19 cellular contexts compared by ENCODE assay signal in genomic region chr12:54021006-54021405, GRCh38. TPM values are rescaled to one million over a fixed set of nuclear protein-coding genes. Genes with fewer than 3 reads are reported as not detected.
DNase-seq lines count a peak whose midpoint lies in the region; ATAC-seq and TF ChIP-seq lines count a peak whose summit lies in the region.
"Had no signal": no experiment of that assay in that cellular context is flagged by ENCODE, and none has a peak within 500 bp of the region (broad histone marks: within the 10 kb centered on the region; RNA-seq: fewer than 3 reads in every experiment).

No MANE protein-coding gene starts in this region.

- H3K9ac ChIP-seq in HUES6 (ENCODE audit: low read length): peak overlapping the region; percentile 88

- intact Hi-C loops in testis (cut with DNase I; ENCODE audit: low total_unique reads): no loop called here

- H3K9me3 ChIP-seq in HUES6 (ENCODE audit: control insufficient read depth, insufficient read depth, low read depth, low read length) (no peaks in the 10 kb centered on the region), testis (no peaks in the 10 kb centered on the region)
- H3K9me3 ChIP-seq: stomach had no signal

- peaks cover 100% of the 10 kb centered on the region for H3K27me3 ChIP-seq in HUES6 (ENCODE audit: control insufficient read depth, insufficient read depth, low read length)
- H3K27me3 ChIP-seq in testis: no peaks in the 10 kb centered on the region

- peaks cover 0 to 3% (median 0%) of the 10 kb centered on the region in 5 experiments for H3K9me3 Mint-ChIP-seq in brain
- H3K9me3 Mint-ChIP-seq: activated CD4-positive, alpha-beta T cell treated with anti-CD3 and anti-CD28 coated beads, Interleukin-2, amount 10 ng/mL, durations not matched to agents 24 days and 14 days had no signal

- peak overlapping the region; percentile 45; the same call in 1 of the 2 replicates for H3K4me3 ChIP-seq in HUES6 (ENCODE audit: low read depth, low read length)
- H3K4me3 ChIP-seq in testis: peak overlapping the region in 1 of 2 donors; percentile 72
- H3K4me3 ChIP-seq: lung, stomach had no signal

- H3K4me1 Mint-ChIP-seq in brain: peaks cover 47% of the 10 kb centered on the region

- peak overlapping the region in 3 of 5 experiments; percentile 76 to 89 (median 78) for H3K4me3 Mint-ChIP-seq in brain
- H3K4me3 Mint-ChIP-seq: activated CD4-positive, alpha-beta T cell treated with anti-CD3 and anti-CD28 coated beads, Interleukin-2, amount 10 ng/mL, durations not matched to agents 24 days and 14 days had no signal

- DNase-seq in myocyte (ENCODE audit: low read depth) (peak; percentile 64), testis (no peak), NCI-H2227 (lab: John Stamatoyannopoulos, UW; ENCODE audit: unreplicated experiment) (no peak)
- DNase-seq: activated CD4-positive, alpha-beta T cell treated with anti-CD3 and anti-CD28 coated beads, Interleukin-2, amount 10 ng/mL, durations not matched to agents 24 days and 14 days; activated naive CD4-positive, alpha-beta T cell treated with Interleukin-2 at 50 U/mL for 16 hours; AML-193; GOT3; KBM-7; NCI-H1092; NCI-H748 treated with DMSO at 0.1 percent for 48 hours; retina; stomach had no signal

- H3K4me1 ChIP-seq in HUES6 (ENCODE audit: control insufficient read depth, insufficient read depth, low read length) (peaks cover 27% of the 10 kb centered on the region), testis (peaks cover 27% of the 10 kb centered on the region)

- no peak overlapping the region; the same call in 1 of the 2 replicates for H3K27ac ChIP-seq in HUES6 (ENCODE audit: low read depth, low read length)
- H3K27ac ChIP-seq in testis: peak overlapping the region; percentile 62 to 82
- H3K27ac ChIP-seq: stomach had no signal

- H3K36me3 Mint-ChIP-seq in brain: no peaks in the 10 kb centered on the region

- TF ChIP-seq POLR2A in testis (IDR thresholded peaks at IDR 0.05): no peak

- H3K27me3 Mint-ChIP-seq in brain: peaks cover 98% of the 10 kb centered on the region

- TF ChIP-seq CTCF in brain (conservative IDR thresholded peaks at IDR 0.05): no peak
- TF ChIP-seq CTCF in testis (IDR thresholded peaks at IDR 0.05): no peak

- peak overlapping the region in 2 of 5 experiments; percentile 91 to 93 for H3K27ac Mint-ChIP-seq in brain
- H3K27ac Mint-ChIP-seq: activated CD4-positive, alpha-beta T cell treated with anti-CD3 and anti-CD28 coated beads, Interleukin-2, amount 10 ng/mL, durations not matched to agents 24 days and 14 days had no signal

- WGBS in testis, 2 donors: 54 to 56% methylated on average over 17 of the region's 17 CpGs

- H3K36me3 ChIP-seq in HUES6 (ENCODE audit: control insufficient read depth, insufficient read depth, low read length) (no peaks in the 10 kb centered on the region), testis (ENCODE audit: low read depth, missing control alignments) (no peaks in the 10 kb centered on the region)
- H3K36me3 ChIP-seq: stomach had no signal

- ATAC-seq in GM19395 (IDR thresholded peaks at IDR 0.05; ENCODE audit: unreplicated experiment): no peak
- no peak for ATAC-seq in HG03442 (IDR thresholded peaks at IDR 0.05; ENCODE audit: unreplicated experiment)

RNA-seq across cellular contexts. Expression of gene HOXC6, which starts 7.2 kb away (rescaled TPM):
- not detected for polyA plus RNA-seq in brain (ENCODE audit: insufficient read depth, low read depth, low replicate concordance)
- 1.6 and 2.3 TPM in 2 replicates for total RNA-seq in myocyte
- 21.8 TPM for polyA plus RNA-seq in myocyte (2012)
- total RNA-seq in testis: 1 to 10 TPM; 1.9 to 4.0 TPM
- 5.4 TPM for polyA plus RNA-seq in testis (ENCODE audit: insufficient read depth, low read depth, low replicate concordance)
- total RNA-seq: activated CD4-positive, alpha-beta T cell treated with anti-CD3 and anti-CD28 coated beads, Interleukin-2, amount 10 ng/mL, durations not matched to agents 24 days and 14 days had no signal
- polyA plus RNA-seq: neural cell had no signal

RNA-seq across cellular contexts. Expression of gene HOXC5, which starts 11.8 kb away (rescaled TPM):
- polyA plus RNA-seq in brain (ENCODE audit: insufficient read depth, low read depth, low replicate concordance) (not detected), testis (ENCODE audit: insufficient read depth, low read depth, low replicate concordance) (1.3 TPM)
- total RNA-seq in myocyte (1.2 and 1.4 TPM in 2 replicates), testis (1 to 10 TPM; 1.9 to 5.5 TPM)
- 0.71 TPM for polyA plus RNA-seq in myocyte (2012)
- total RNA-seq: activated CD4-positive, alpha-beta T cell treated with anti-CD3 and anti-CD28 coated beads, Interleukin-2, amount 10 ng/mL, durations not matched to agents 24 days and 14 days; Calu3; stomach had no signal
- polyA plus RNA-seq: neural cell had no signal

RNA-seq across cellular contexts. Expression of gene HOXC8, which starts 12.2 kb away (rescaled TPM):
- polyA plus RNA-seq in brain (ENCODE audit: insufficient read depth, low read depth, low replicate concordance) (not detected), testis (ENCODE audit: insufficient read depth, low read depth, low replicate concordance) (2.4 TPM)
- total RNA-seq in myocyte (9.9 and 11.4 TPM in 2 replicates), testis (1 to 10 TPM in 1 of 2 donors, under 1 TPM in 1; 0.81 to 1.2 TPM)
- polyA plus RNA-seq in myocyte (2012): 23.7 TPM
- total RNA-seq: activated CD4-positive, alpha-beta T cell treated with anti-CD3 and anti-CD28 coated beads, Interleukin-2, amount 10 ng/mL, durations not matched to agents 24 days and 14 days; lung; stomach had no signal
- polyA plus RNA-seq: neural cell had no signal

RNA-seq across cellular contexts. Expression of gene HOXC9, which starts 21.0 kb away (rescaled TPM):
- polyA plus RNA-seq in brain (ENCODE audit: insufficient read depth, low read depth, low replicate concordance): not detected
- total RNA-seq in myocyte: 9.6 and 11.7 TPM in 2 replicates
- 11.8 TPM for polyA plus RNA-seq in myocyte (2012)
- total RNA-seq in testis: 1 to 10 TPM; 6.6 to 7.8 TPM
- polyA plus RNA-seq in testis (ENCODE audit: insufficient read depth, low read depth, low replicate concordance): 2.4 TPM
- total RNA-seq: activated CD4-positive, alpha-beta T cell treated with anti-CD3 and anti-CD28 coated beads, Interleukin-2, amount 10 ng/mL, durations not matched to agents 24 days and 14 days; lung; stomach had no signal
- polyA plus RNA-seq: neural cell had no signal

RNA-seq across cellular contexts. Expression of gene HOXC4, which starts 32.6 kb away (rescaled TPM):
- polyA plus RNA-seq in brain (ENCODE audit: insufficient read depth, low read depth, low replicate concordance) (not detected), testis (ENCODE audit: insufficient read depth, low read depth, low replicate concordance) (4.3 TPM)
- total RNA-seq in myocyte (2.3 and 2.6 TPM in 2 replicates), testis (1 to 10 TPM; 3.0 to 3.1 TPM)
- 14.3 TPM for polyA plus RNA-seq in myocyte (2012)
- total RNA-seq: activated CD4-positive, alpha-beta T cell treated with anti-CD3 and anti-CD28 coated beads, Interleukin-2, amount 10 ng/mL, durations not matched to agents 24 days and 14 days had no signal
- polyA plus RNA-seq: neural cell had no signal
